In genomic region chr5:57504357-57504756, GRCh38 we compare ENCODE assay signal across 1 cellular context.
A peak's percentile ranks its signal among the peaks of the same experiment; 100 is the strongest.
TF ChIP-seq lines count a peak whose summit lies in the region.

No MANE protein-coding gene starts in this region.

TF ChIP-seq in HepG2, 621 proteins besides CTCF, POLR2A, EP300 and RAD21 (continued from another document):
- TF ChIP-seq, protein P1, sequence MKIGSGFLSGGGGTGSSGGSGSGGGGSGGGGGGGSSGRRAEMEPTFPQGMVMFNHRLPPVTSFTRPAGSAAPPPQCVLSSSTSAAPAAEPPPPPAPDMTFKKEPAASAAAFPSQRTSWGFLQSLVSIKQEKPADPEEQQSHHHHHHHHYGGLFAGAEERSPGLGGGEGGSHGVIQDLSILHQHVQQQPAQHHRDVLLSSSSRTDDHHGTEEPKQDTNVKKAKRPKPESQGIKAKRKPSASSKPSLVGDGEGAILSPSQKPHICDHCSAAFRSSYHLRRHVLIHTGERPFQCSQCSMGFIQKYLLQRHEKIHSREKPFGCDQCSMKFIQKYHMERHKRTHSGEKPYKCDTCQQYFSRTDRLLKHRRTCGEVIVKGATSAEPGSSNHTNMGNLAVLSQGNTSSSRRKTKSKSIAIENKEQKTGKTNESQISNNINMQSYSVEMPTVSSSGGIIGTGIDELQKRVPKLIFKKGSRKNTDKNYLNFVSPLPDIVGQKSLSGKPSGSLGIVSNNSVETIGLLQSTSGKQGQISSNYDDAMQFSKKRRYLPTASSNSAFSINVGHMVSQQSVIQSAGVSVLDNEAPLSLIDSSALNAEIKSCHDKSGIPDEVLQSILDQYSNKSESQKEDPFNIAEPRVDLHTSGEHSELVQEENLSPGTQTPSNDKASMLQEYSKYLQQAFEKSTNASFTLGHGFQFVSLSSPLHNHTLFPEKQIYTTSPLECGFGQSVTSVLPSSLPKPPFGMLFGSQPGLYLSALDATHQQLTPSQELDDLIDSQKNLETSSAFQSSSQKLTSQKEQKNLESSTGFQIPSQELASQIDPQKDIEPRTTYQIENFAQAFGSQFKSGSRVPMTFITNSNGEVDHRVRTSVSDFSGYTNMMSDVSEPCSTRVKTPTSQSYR (CRISPR knock-in tag; IDR thresholded peaks at IDR 0.05; ENCODE audit: borderline replicate concordance) = no peak
- no peak for TF ChIP-seq ZNF10 (CRISPR knock-in tag; IDR thresholded peaks at IDR 0.05; ENCODE audit: borderline replicate concordance, low read depth)
- no peak for TF ChIP-seq ZNF816 (CRISPR knock-in tag; IDR thresholded peaks at IDR 0.05; ENCODE audit: borderline replicate concordance)
- TF ChIP-seq TARDBP (CRISPR knock-in tag; IDR thresholded peaks at IDR 0.05) = no peak
- no peak for TF ChIP-seq CCDC6 (CRISPR knock-in tag; IDR thresholded peaks at IDR 0.05)
- TF ChIP-seq PRMT3 (CRISPR knock-in tag; IDR thresholded peaks at IDR 0.05; ENCODE audit: borderline replicate concordance, low read depth) = no peak
- TF ChIP-seq, protein P2, sequence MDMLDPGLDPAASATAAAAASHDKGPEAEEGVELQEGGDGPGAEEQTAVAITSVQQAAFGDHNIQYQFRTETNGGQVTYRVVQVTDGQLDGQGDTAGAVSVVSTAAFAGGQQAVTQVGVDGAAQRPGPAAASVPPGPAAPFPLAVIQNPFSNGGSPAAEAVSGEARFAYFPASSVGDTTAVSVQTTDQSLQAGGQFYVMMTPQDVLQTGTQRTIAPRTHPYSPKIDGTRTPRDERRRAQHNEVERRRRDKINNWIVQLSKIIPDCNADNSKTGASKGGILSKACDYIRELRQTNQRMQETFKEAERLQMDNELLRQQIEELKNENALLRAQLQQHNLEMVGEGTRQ (IDR thresholded peaks at IDR 0.05; ENCODE audit: low read depth, low read length) = peak; percentile 64; the same call in 1 of the 2 replicates
- TF ChIP-seq, protein P2 (CRISPR knock-in tag; IDR thresholded peaks at IDR 0.05; ENCODE audit: borderline replicate concordance) = no peak
- TF ChIP-seq ZNF792 (CRISPR knock-in tag; IDR thresholded peaks at IDR 0.05) = no peak
- peak; percentile 77; the same call in 1 of the 2 replicates for TF ChIP-seq RAD51 (IDR thresholded peaks at IDR 0.05; ENCODE audit: borderline replicate concordance)
- TF ChIP-seq, protein P3, sequence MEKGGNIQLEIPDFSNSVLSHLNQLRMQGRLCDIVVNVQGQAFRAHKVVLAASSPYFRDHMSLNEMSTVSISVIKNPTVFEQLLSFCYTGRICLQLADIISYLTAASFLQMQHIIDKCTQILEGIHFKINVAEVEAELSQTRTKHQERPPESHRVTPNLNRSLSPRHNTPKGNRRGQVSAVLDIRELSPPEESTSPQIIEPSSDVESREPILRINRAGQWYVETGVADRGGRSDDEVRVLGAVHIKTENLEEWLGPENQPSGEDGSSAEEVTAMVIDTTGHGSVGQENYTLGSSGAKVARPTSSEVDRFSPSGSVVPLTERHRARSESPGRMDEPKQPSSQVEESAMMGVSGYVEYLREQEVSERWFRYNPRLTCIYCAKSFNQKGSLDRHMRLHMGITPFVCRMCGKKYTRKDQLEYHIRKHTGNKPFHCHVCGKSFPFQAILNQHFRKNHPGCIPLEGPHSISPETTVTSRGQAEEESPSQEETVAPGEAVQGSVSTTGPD (CRISPR knock-in tag; IDR thresholded peaks at IDR 0.05) = no peak
- TF ChIP-seq, protein P4, sequence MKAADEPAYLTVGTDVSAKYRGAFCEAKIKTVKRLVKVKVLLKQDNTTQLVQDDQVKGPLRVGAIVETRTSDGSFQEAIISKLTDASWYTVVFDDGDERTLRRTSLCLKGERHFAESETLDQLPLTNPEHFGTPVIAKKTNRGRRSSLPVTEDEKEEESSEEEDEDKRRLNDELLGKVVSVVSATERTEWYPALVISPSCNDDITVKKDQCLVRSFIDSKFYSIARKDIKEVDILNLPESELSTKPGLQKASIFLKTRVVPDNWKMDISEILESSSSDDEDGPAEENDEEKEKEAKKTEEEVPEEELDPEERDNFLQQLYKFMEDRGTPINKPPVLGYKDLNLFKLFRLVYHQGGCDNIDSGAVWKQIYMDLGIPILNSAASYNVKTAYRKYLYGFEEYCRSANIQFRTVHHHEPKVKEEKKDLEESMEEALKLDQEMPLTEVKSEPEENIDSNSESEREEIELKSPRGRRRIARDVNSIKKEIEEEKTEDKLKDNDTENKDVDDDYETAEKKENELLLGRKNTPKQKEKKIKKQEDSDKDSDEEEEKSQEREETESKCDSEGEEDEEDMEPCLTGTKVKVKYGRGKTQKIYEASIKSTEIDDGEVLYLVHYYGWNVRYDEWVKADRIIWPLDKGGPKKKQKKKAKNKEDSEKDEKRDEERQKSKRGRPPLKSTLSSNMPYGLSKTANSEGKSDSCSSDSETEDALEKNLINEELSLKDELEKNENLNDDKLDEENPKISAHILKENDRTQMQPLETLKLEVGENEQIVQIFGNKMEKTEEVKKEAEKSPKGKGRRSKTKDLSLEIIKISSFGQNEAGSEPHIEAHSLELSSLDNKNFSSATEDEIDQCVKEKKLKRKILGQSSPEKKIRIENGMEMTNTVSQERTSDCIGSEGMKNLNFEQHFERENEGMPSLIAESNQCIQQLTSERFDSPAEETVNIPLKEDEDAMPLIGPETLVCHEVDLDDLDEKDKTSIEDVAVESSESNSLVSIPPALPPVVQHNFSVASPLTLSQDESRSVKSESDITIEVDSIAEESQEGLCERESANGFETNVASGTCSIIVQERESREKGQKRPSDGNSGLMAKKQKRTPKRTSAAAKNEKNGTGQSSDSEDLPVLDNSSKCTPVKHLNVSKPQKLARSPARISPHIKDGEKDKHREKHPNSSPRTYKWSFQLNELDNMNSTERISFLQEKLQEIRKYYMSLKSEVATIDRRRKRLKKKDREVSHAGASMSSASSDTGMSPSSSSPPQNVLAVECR (CRISPR knock-in tag; IDR thresholded peaks at IDR 0.05; ENCODE audit: borderline replicate concordance) = no peak
- TF ChIP-seq CHCHD3 (CRISPR knock-in tag; IDR thresholded peaks at IDR 0.05) = no peak
- no peak for TF ChIP-seq FOXM1 (CRISPR knock-in tag; IDR thresholded peaks at IDR 0.05)
- TF ChIP-seq, protein P5, sequence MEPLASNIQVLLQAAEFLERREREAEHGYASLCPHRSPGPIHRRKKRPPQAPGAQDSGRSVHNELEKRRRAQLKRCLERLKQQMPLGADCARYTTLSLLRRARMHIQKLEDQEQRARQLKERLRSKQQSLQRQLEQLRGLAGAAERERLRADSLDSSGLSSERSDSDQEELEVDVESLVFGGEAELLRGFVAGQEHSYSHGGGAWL (CRISPR knock-in tag; IDR thresholded peaks at IDR 0.05) = no peak
- no peak for TF ChIP-seq SSRP1 (CRISPR knock-in tag; IDR thresholded peaks at IDR 0.05)
